27 cellular contexts compared by ENCODE assay signal in genomic region chr11:38723361-38723760, GRCh38.
"Had no signal": no experiment of that assay in that cellular context is flagged by ENCODE, and none has a peak within 500 bp of the region (broad histone marks: within the 10 kb centered on the region; RNA-seq: fewer than 3 reads in every experiment).

No MANE protein-coding gene starts in this region.

- H3K27me3 ChIP-seq: colonic mucosa, dorsolateral prefrontal cortex, esophagus muscularis mucosa, esophagus squamous epithelium, foreskin keratinocyte, gastrocnemius medialis, gastroesophageal sphincter, heart left ventricle, heart right ventricle had no signal

- ATAC-seq: effector memory CD8-positive, alpha-beta T cell; esophagus mucosa; foreskin keratinocyte; gastrocnemius medialis; gastroesophageal sphincter; heart left ventricle; heart right ventricle had no signal

- H3K4me3 ChIP-seq: colonic mucosa, coronary artery, dorsolateral prefrontal cortex, esophagus muscularis mucosa, esophagus squamous epithelium, gastrocnemius medialis, gastroesophageal sphincter, heart left ventricle, heart right ventricle had no signal

- FAIRE-seq: colon, endothelial cell of umbilical vein, frontal cortex had no signal

- H3K27me3 Mint-ChIP-seq: dendritic cell treated with granulocyte-macrophage colony-stimulating factor and Interleukin-4, amounts not matched to agents 40 ng/mL and 50 ng/mL, for 4 days; effector memory CD8-positive, alpha-beta T cell had no signal

- H3K4me3 Mint-ChIP-seq: dendritic cell treated with granulocyte-macrophage colony-stimulating factor and Interleukin-4, amounts not matched to agents 40 ng/mL and 50 ng/mL, for 4 days; effector memory CD8-positive, alpha-beta T cell; endodermal cell had no signal

- H3K36me3 ChIP-seq: colonic mucosa, esophagus muscularis mucosa, esophagus squamous epithelium, gastrocnemius medialis, gastroesophageal sphincter, heart left ventricle, heart right ventricle had no signal

- H3K27ac ChIP-seq: colonic mucosa, coronary artery, dorsolateral prefrontal cortex, epithelial cell of prostate, esophagus muscularis mucosa, esophagus squamous epithelium, foreskin keratinocyte, gastrocnemius medialis, gastroesophageal sphincter, heart left ventricle, heart right ventricle had no signal

- H3K27ac Mint-ChIP-seq: dendritic cell treated with granulocyte-macrophage colony-stimulating factor and Interleukin-4, amounts not matched to agents 40 ng/mL and 50 ng/mL, for 4 days; effector memory CD8-positive, alpha-beta T cell; endodermal cell had no signal

- H3K9me3 ChIP-seq: colonic mucosa, esophagus muscularis mucosa, gastrocnemius medialis, gastroesophageal sphincter had no signal

- DNase-seq: colonic mucosa; cortex of kidney; dermis blood vessel endothelial cell; dorsolateral prefrontal cortex; effector CD4-positive, alpha-beta T cell; effector CD8-positive, alpha-beta T cell; effector memory CD4-positive, alpha-beta T cell; effector memory CD8-positive, alpha-beta T cell; endodermal cell; esophagus squamous epithelium; foreskin fibroblast; foreskin keratinocyte; foreskin melanocyte; gastrocnemius medialis; glutamatergic neuron; head of caudate nucleus; heart left ventricle; heart right ventricle had no signal

- H3K4me1 ChIP-seq: colonic mucosa, esophagus squamous epithelium, foreskin keratinocyte, gastrocnemius medialis, heart left ventricle, heart right ventricle had no signal
